1 cellular context compared by ENCODE assay signal in genomic region chr16:57807252-57807967, GRCh38.
TF ChIP-seq lines count a peak whose summit lies in the region.

No MANE protein-coding gene starts in this region.

TF ChIP-seq in GM23338, 12 proteins besides CTCF, POLR2A, EP300 and RAD21 (continued from another document):
- TF ChIP-seq REST (IDR thresholded peaks at IDR 0.05; ENCODE audit: unreplicated experiment) = no peak
- no peak for TF ChIP-seq NANOG (IDR thresholded peaks at IDR 0.05; ENCODE audit: borderline replicate concordance)
- no peak for TF ChIP-seq EZH2 (IDR thresholded peaks at IDR 0.05; ENCODE audit: low read depth, unreplicated experiment)
- TF ChIP-seq POLR2AphosphoS5 (IDR thresholded peaks at IDR 0.05; ENCODE audit: low read depth) = no peak
